In genomic region chr14:100132903-100133510, GRCh38 we compare ENCODE assay signal across 1 cellular context.
TF ChIP-seq lines count a peak whose summit lies in the region.

No MANE protein-coding gene starts in this region.

TF ChIP-seq in K562, 482 proteins besides CTCF, POLR2A, EP300 and RAD21:
- TF ChIP-seq ZBTB33 (CRISPR knock-in tag; IDR thresholded peaks at IDR 0.05) (0 out of 2 replicates have a peak, but pooled peaks have one; percentile 29), BHLHE40 (IDR thresholded peaks at IDR 0.05; ENCODE audit: low read length) (no peak), DLX4 (CRISPR knock-in tag; IDR thresholded peaks at IDR 0.05) (no peak), MCM5 (IDR thresholded peaks at IDR 0.05; ENCODE audit: low read depth) (no peak)
